In the genomic region with DNA sequence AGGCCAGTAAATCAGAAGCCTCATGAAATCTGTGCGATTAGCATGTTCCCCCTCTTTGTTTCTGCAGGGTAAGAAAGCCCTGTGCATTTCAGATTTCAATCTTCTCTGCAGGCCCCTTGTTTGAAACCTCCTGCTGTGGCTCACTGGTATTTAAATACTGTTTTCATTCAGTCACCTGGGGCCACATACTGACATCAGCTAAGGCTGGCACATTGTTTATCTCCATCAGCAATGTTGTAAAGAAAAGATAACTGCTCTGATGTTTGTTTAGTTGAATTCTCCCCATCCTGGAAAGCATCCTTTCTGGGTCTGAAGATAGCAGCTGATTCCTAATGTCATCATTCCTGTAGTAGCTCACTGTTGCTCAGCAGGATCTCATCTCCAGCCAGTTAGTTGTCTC, we compare ENCODE assay signal across 25 cellular contexts.
DNase-seq lines count a peak whose midpoint lies in the region; ATAC-seq lines count a peak whose summit lies in the region.
"Had no signal": no experiment of that assay in that cellular context is flagged by ENCODE, and none has a peak within 500 bp of the region (broad histone marks: within the 10 kb centered on the region; RNA-seq: fewer than 3 reads in every experiment).

No MANE protein-coding gene starts in this region.

- CTCF ChIA-PET in activated naive CD4-positive, alpha-beta T cell treated with anti-CD3 and anti-CD28 coated beads for 36 hours (lab: Charles Lee): no interaction called here

- peaks cover 34% of the 10 kb centered on the region for H3K4me1 ChIP-seq in HUES48 (ENCODE audit: control insufficient read depth, insufficient read depth, low read length)
- H3K4me1 ChIP-seq: BLaER1, upper lobe of left lung had no signal

- peak overlapping the region; percentile 70 for H3K27ac ChIP-seq in HUES48 (ENCODE audit: low read depth, low read length)
- H3K27ac ChIP-seq: BLaER1, upper lobe of left lung, VCaP had no signal

- no peak overlapping the region for H3K4me3 Mint-ChIP-seq in activated naive CD4-positive, alpha-beta T cell treated with anti-CD3 and anti-CD28 coated beads for 36 hours
- no peak overlapping the region for H3K4me3 Mint-ChIP-seq in activated T-cell treated with anti-CD3 and anti-CD28 coated beads, Interleukin-2, amount 50 U/mL, for 24 hours
- H3K4me3 Mint-ChIP-seq: activated naive CD8-positive, alpha-beta T cell; IgD-negative memory B cell; memory B cell; nephron progenitor cell; stimulated activated effector memory CD8-positive, alpha-beta T cell treated with anti-CD3 and anti-CD28 coated beads, Interleukin-12 subunit alpha, Interleukin-12 subunit beta, amount 100 ng/mL, for 72 hours had no signal

- peak; percentile 46 to 68 for DNase-seq in NCI-H1930 (lab: John Stamatoyannopoulos, UW)
- DNase-seq in NCI-H748 treated with DMSO at 0.1 percent for 48 hours (lab: John Stamatoyannopoulos, UW): peak; percentile 75
- DNase-seq in iPS-NIHi11 (ENCODE audit: low spot score): peak; percentile 10
- no peak for DNase-seq in activated naive CD4-positive, alpha-beta T cell treated with anti-CD3 and anti-CD28 coated beads for 36 hours
- no peak for DNase-seq in sciatic nerve (ENCODE audit: low spot score)
- no peak for DNase-seq in activated T-cell treated with anti-CD3 and anti-CD28 coated beads, Interleukin-2, amount 50 U/mL, for 24 hours
- DNase-seq: activated CD4-positive, alpha-beta T cell treated with anti-CD3 and anti-CD28 coated beads for 48 hours; activated effector memory CD4-positive, alpha-beta T cell treated with Interleukin-2 at 50 U/mL for 16 hours; anterior cingulate cortex; NCI-H2029 treated with DMSO at 0.1 percent for 48 hours; NCI-H524; nephron progenitor cell; Right ventricle myocardium superior; T-helper 9 cell; upper lobe of left lung had no signal

- no peak overlapping the region for H3K4me3 ChIP-seq in HUES48 (ENCODE audit: low read depth, low read length)
- H3K4me3 ChIP-seq: BLaER1, upper lobe of left lung had no signal

- H3K36me3 ChIP-seq in HUES48 (ENCODE audit: control insufficient read depth, insufficient read depth, low read length): no peaks in the 10 kb centered on the region
- H3K36me3 ChIP-seq: BLaER1, upper lobe of left lung had no signal

- no peaks in the 10 kb centered on the region for H3K27me3 ChIP-seq in HUES48 (ENCODE audit: control insufficient read depth, insufficient read depth, low read length)
- H3K27me3 ChIP-seq: BLaER1, upper lobe of left lung had no signal

- no peaks in the 10 kb centered on the region for H3K9me3 ChIP-seq in HUES48 (ENCODE audit: control insufficient read depth, insufficient read depth, low read length)
- H3K9me3 ChIP-seq: BLaER1, upper lobe of left lung had no signal

- no peaks in the 10 kb centered on the region for H3K4me1 Mint-ChIP-seq in activated naive CD4-positive, alpha-beta T cell treated with anti-CD3 and anti-CD28 coated beads for 36 hours (ENCODE audit: low read depth)
- no peaks in the 10 kb centered on the region for H3K4me1 Mint-ChIP-seq in activated T-cell treated with anti-CD3 and anti-CD28 coated beads, Interleukin-2, amount 50 U/mL, for 24 hours (ENCODE audit: low read depth)
- H3K4me1 Mint-ChIP-seq: IgD-negative memory B cell; memory B cell; nephron progenitor cell; stimulated activated effector memory CD8-positive, alpha-beta T cell treated with anti-CD3 and anti-CD28 coated beads, Interleukin-12 subunit alpha, Interleukin-12 subunit beta, amount 100 ng/mL, for 72 hours had no signal

- H3K27me3 Mint-ChIP-seq in activated naive CD4-positive, alpha-beta T cell treated with anti-CD3 and anti-CD28 coated beads for 36 hours (ENCODE audit: low read depth): no peaks in the 10 kb centered on the region
- no peaks in the 10 kb centered on the region for H3K27me3 Mint-ChIP-seq in activated T-cell treated with anti-CD3 and anti-CD28 coated beads, Interleukin-2, amount 50 U/mL, for 24 hours
- H3K27me3 Mint-ChIP-seq: memory B cell had no signal

- no peaks in the 10 kb centered on the region for H3K9me3 Mint-ChIP-seq in activated naive CD4-positive, alpha-beta T cell treated with anti-CD3 and anti-CD28 coated beads for 36 hours
- no peaks in the 10 kb centered on the region for H3K9me3 Mint-ChIP-seq in activated T-cell treated with anti-CD3 and anti-CD28 coated beads, Interleukin-2, amount 50 U/mL, for 24 hours
- H3K9me3 Mint-ChIP-seq: memory B cell, nephron progenitor cell had no signal

- no peak overlapping the region for H3K27ac Mint-ChIP-seq in activated naive CD4-positive, alpha-beta T cell treated with anti-CD3 and anti-CD28 coated beads for 36 hours
- H3K27ac Mint-ChIP-seq in activated T-cell treated with anti-CD3 and anti-CD28 coated beads, Interleukin-2, amount 50 U/mL, for 24 hours: no peak overlapping the region
- H3K27ac Mint-ChIP-seq: activated naive CD8-positive, alpha-beta T cell; memory B cell; nephron progenitor cell; stimulated activated effector memory CD8-positive, alpha-beta T cell treated with anti-CD3 and anti-CD28 coated beads, Interleukin-12 subunit alpha, Interleukin-12 subunit beta, amount 100 ng/mL, for 72 hours had no signal

- H3K36me3 Mint-ChIP-seq in activated naive CD4-positive, alpha-beta T cell treated with anti-CD3 and anti-CD28 coated beads for 36 hours (ENCODE audit: low read depth): no peaks in the 10 kb centered on the region
- no peaks in the 10 kb centered on the region for H3K36me3 Mint-ChIP-seq in activated T-cell treated with anti-CD3 and anti-CD28 coated beads, Interleukin-2, amount 50 U/mL, for 24 hours (ENCODE audit: low read depth)
- H3K36me3 Mint-ChIP-seq: activated naive CD8-positive, alpha-beta T cell; IgD-negative memory B cell; memory B cell; stimulated activated effector memory CD8-positive, alpha-beta T cell treated with anti-CD3 and anti-CD28 coated beads, Interleukin-12 subunit alpha, Interleukin-12 subunit beta, amount 100 ng/mL, for 72 hours had no signal

- H3K9ac ChIP-seq in HUES48 (ENCODE audit: low read depth, low read length): no peak overlapping the region
- H3K9ac ChIP-seq: BLaER1 had no signal

- intact Hi-C loops in activated naive CD4-positive, alpha-beta T cell treated with anti-CD3 and anti-CD28 coated beads for 36 hours (cut with micrococcal nuclease): no loop called here
- intact Hi-C loops in sciatic nerve (cut with DNase I): no loop called here

- no peak for ATAC-seq in GM18907 (IDR thresholded peaks at IDR 0.05; ENCODE audit: unreplicated experiment)
- ATAC-seq in sciatic nerve: no peak
- ATAC-seq: left lobe of liver; Panc1; stimulated activated effector memory CD8-positive, alpha-beta T cell treated with anti-CD3 and anti-CD28 coated beads, Interleukin-12 subunit alpha, Interleukin-12 subunit beta, amount 100 ng/mL, for 72 hours had no signal

Comparison
In these comparisons a context has a peak if more than half of its experiments do, and no peak if none do; other contexts are left out.
1. DNase-seq: peak in NCI-H1930 (2 of 2), NCI-H748 treated with DMSO at 0.1 percent for 48 hours (single experiment) and iPS-NIHi11 (single experiment); none in activated naive CD4-positive, alpha-beta T cell treated with anti-CD3 and anti-CD28 coated beads for 36 hours (single experiment), sciatic nerve (single experiment) and activated T-cell treated with anti-CD3 and anti-CD28 coated beads, Interleukin-2, amount 50 U/mL, for 24 hours (single experiment).